In genomic region chr7:37982423-37982822, GRCh38 we compare ENCODE assay signal across 16 cellular contexts.
"Had no signal": no experiment of that assay in that cellular context is flagged by ENCODE, and none has a peak within 500 bp of the region (broad histone marks: within the 10 kb centered on the region; RNA-seq: fewer than 3 reads in every experiment).

No MANE protein-coding gene starts in this region.

- H3K36me3 ChIP-seq: esophagus squamous epithelium, gastrocnemius medialis, tibial artery, WERI-Rb-1 had no signal

- H3K9me3 Mint-ChIP-seq: activated CD8-positive, alpha-beta T cell treated with anti-CD3 and anti-CD28 coated beads for 36 hours; activated naive CD8-positive, alpha-beta T cell treated with anti-CD3 and anti-CD28 coated beads, Interleukin-2, amount 50 U/mL, for 24 hours; dendritic cell treated with granulocyte-macrophage colony-stimulating factor and Interleukin-4, amounts not matched to agents 40 ng/mL and 50 ng/mL, for 4 days; nephron had no signal

- H3K9me3 ChIP-seq: esophagus squamous epithelium, gastrocnemius medialis, mucosa of descending colon, tibial artery had no signal

- H3K27ac ChIP-seq: esophagus squamous epithelium, gastrocnemius medialis, tibial artery, WERI-Rb-1 had no signal

- H3K4me1 Mint-ChIP-seq: activated CD4-positive, alpha-beta T cell treated with anti-CD3 and anti-CD28 coated beads for 36 hours; activated naive CD8-positive, alpha-beta T cell treated with anti-CD3 and anti-CD28 coated beads, Interleukin-2, amount 50 U/mL, for 24 hours had no signal

- H3K27ac Mint-ChIP-seq: activated CD4-positive, alpha-beta T cell treated with anti-CD3 and anti-CD28 coated beads for 36 hours; activated CD8-positive, alpha-beta T cell treated with anti-CD3 and anti-CD28 coated beads for 36 hours; activated naive CD8-positive, alpha-beta T cell treated with anti-CD3 and anti-CD28 coated beads, Interleukin-2, amount 50 U/mL, for 24 hours; dendritic cell treated with granulocyte-macrophage colony-stimulating factor and Interleukin-4, amounts not matched to agents 40 ng/mL and 50 ng/mL, for 4 days; nephron had no signal

- H3K27me3 Mint-ChIP-seq: activated naive CD8-positive, alpha-beta T cell treated with anti-CD3 and anti-CD28 coated beads, Interleukin-2, amount 50 U/mL, for 24 hours; dendritic cell treated with granulocyte-macrophage colony-stimulating factor and Interleukin-4, amounts not matched to agents 40 ng/mL and 50 ng/mL, for 4 days had no signal

- DNase-seq: activated CD4-positive, alpha-beta T cell treated with anti-CD3 and anti-CD28 coated beads for 36 hours; activated CD8-positive, alpha-beta memory T cell treated with anti-CD3 and anti-CD28 coated beads, Interleukin-2, amount 50 U/mL, for 4 hours; activated CD8-positive, alpha-beta T cell treated with anti-CD3 and anti-CD28 coated beads for 36 hours; activated naive CD4-positive, alpha-beta T cell treated with Interleukin-2 at 50 U/mL for 16 hours; activated naive CD8-positive, alpha-beta T cell treated with anti-CD3 and anti-CD28 coated beads, Interleukin-2, amount 50 U/mL, for 24 hours; esophagus squamous epithelium; mucosa of descending colon; stimulated activated CD4-positive, alpha-beta T cell treated with anti-CD3 and anti-CD28 coated beads, Interleukin-15, amount 100 ng/mL, for 24 hours; stimulated activated CD4-positive, alpha-beta T cell treated with anti-CD3 and anti-CD28 coated beads, Interleukin-4, amount 100 ng/mL, for 24 hours; T1000; WERI-Rb-1 had no signal

- ATAC-seq: activated CD4-positive, alpha-beta T cell treated with anti-CD3 and anti-CD28 coated beads for 36 hours; activated CD8-positive, alpha-beta T cell treated with anti-CD3 and anti-CD28 coated beads for 36 hours; activated naive CD8-positive, alpha-beta T cell treated with anti-CD3 and anti-CD28 coated beads, Interleukin-2, amount 50 U/mL, for 24 hours had no signal

- H3K27me3 ChIP-seq: esophagus squamous epithelium, gastrocnemius medialis, tibial artery had no signal

- H3K4me3 ChIP-seq: esophagus squamous epithelium, gastrocnemius medialis, mucosa of descending colon, tibial artery had no signal

- H3K4me3 Mint-ChIP-seq: activated CD4-positive, alpha-beta T cell treated with anti-CD3 and anti-CD28 coated beads for 36 hours; activated CD8-positive, alpha-beta T cell treated with anti-CD3 and anti-CD28 coated beads for 36 hours; activated naive CD8-positive, alpha-beta T cell treated with anti-CD3 and anti-CD28 coated beads, Interleukin-2, amount 50 U/mL, for 24 hours; brain; dendritic cell treated with granulocyte-macrophage colony-stimulating factor and Interleukin-4, amounts not matched to agents 40 ng/mL and 50 ng/mL, for 4 days; nephron had no signal

- H3K4me1 ChIP-seq: esophagus squamous epithelium, gastrocnemius medialis had no signal

- H3K36me3 Mint-ChIP-seq: brain had no signal
